ENCODE assay signal across 27 cellular contexts in genomic region chr5:102579379-102579778, GRCh38.
DNase-seq lines count a peak whose midpoint lies in the region; ATAC-seq, FAIRE-seq and TF ChIP-seq lines count a peak whose summit lies in the region.
"Had no signal": no experiment of that assay in that cellular context is flagged by ENCODE, and none has a peak within 500 bp of the region (broad histone marks: within the 10 kb centered on the region; RNA-seq: fewer than 3 reads in every experiment).

No MANE protein-coding gene starts in this region.

- H3K27me3 ChIP-seq in small intestine (ENCODE audit: control insufficient read depth in 2 of 2, insufficient read depth in 2 of 2, low read length in 2 of 2) (no peaks in the 10 kb centered on the region), PC-3 (ENCODE audit: low read length) (no peaks in the 10 kb centered on the region)
- H3K27me3 ChIP-seq: BE2C; BLaER1 treated with 17β-estradiol and CSF1 and Interleukin-3, amounts not matched to agents 10 nM and 100 nM had no signal

- FAIRE-seq in frontal cortex (lab: Jason Lieb, UNC) (peak; percentile 99), small intestine (lab: Jason Lieb, UNC) (peak; percentile 19)
- FAIRE-seq: A549, D721Med, GM12878, GM18507, H1 had no signal

- ATAC-seq in WTC11 (no peak), PC-3 (no peak), GM18861 (IDR thresholded peaks at IDR 0.05; ENCODE audit: unreplicated experiment) (no peak)
- ATAC-seq: A549, GM12878 had no signal

- no peaks in the 10 kb centered on the region for H4K20me1 ChIP-seq in PC-3 (ENCODE audit: low read length)
- H4K20me1 ChIP-seq: BLaER1 treated with 17β-estradiol and CSF1 and Interleukin-3, amounts not matched to agents 10 nM and 100 nM had no signal

- H3K9me3 ChIP-seq in small intestine (ENCODE audit: control insufficient read depth, low read depth) (no peaks in the 10 kb centered on the region), PC-3 (ENCODE audit: low read length) (no peaks in the 10 kb centered on the region)
- H3K9me3 ChIP-seq: A549; BE2C; BLaER1 treated with 17β-estradiol and CSF1 and Interleukin-3, amounts not matched to agents 10 nM and 100 nM had no signal

- POLR2A ChIA-PET in WTC11 (lab: Charles Lee) (no interaction called here), PC-3 (lab: Charles Lee; ENCODE audit: unreplicated experiment) (no interaction called here)

- H3K9ac ChIP-seq in PC-3 (ENCODE audit: low read length) = no peak overlapping the region
- H3K9ac ChIP-seq: BLaER1 treated with 17β-estradiol and CSF1 and Interleukin-3, amounts not matched to agents 10 nM and 100 nM; GM23248 had no signal

- CTCF ChIA-PET in WTC11 (lab: Charles Lee) (no interaction called here), PC-3 (lab: Charles Lee) (no interaction called here)

- no peaks in the 10 kb centered on the region for H3K36me3 Mint-ChIP-seq in WTC11
- H3K36me3 Mint-ChIP-seq: CD14-positive monocyte; CD8-positive, alpha-beta memory T cell had no signal

- H3K4me1 ChIP-seq in small intestine (ENCODE audit: control insufficient read depth in 2 of 2, insufficient read depth in 1 of 2, low read depth in 1 of 2, low read length in 1 of 2) (no peaks in the 10 kb centered on the region), PC-3 (ENCODE audit: insufficient read depth, low read length) (peaks cover 6% of the 10 kb centered on the region; the same call in 1 of the 2 replicates)
- H3K4me1 ChIP-seq: A549; BLaER1 treated with 17β-estradiol and CSF1 and Interleukin-3, amounts not matched to agents 10 nM and 100 nM had no signal

- no peak overlapping the region for H3K4me3 Mint-ChIP-seq in WTC11
- H3K4me3 Mint-ChIP-seq: CD14-positive monocyte; CD4-positive, alpha-beta T cell; CD8-positive, alpha-beta memory T cell had no signal

- H3K4me3 ChIP-seq in small intestine (ENCODE audit: low read depth in 1 of 2, low read length in 2 of 2) (no peak overlapping the region), PC-3 (ENCODE audit: low read length) (no peak overlapping the region)
- H3K4me3 ChIP-seq: A549; BLaER1 treated with 17β-estradiol and CSF1 and Interleukin-3, amounts not matched to agents 10 nM and 100 nM; GM12878; GM23248 had no signal

- BruUV-seq in PC-3 (replicated peaks; lab: Mats Ljungman, UMichigan) = no TSS peak

- intact Hi-C loops in PC-3 (cut with micrococcal nuclease) = no loop called here

- H3K27ac ChIP-seq in small intestine (ENCODE audit: low read depth in 1 of 2, low read length in 1 of 2) (no peak overlapping the region), PC-3 (ENCODE audit: low read length) (no peak overlapping the region)
- H3K27ac ChIP-seq: 22Rv1; A549; BLaER1 treated with 17β-estradiol and CSF1 and Interleukin-3, amounts not matched to agents 10 nM and 100 nM; GM23248 had no signal

- no peak overlapping the region for H3K27ac Mint-ChIP-seq in WTC11
- H3K27ac Mint-ChIP-seq: CD14-positive monocyte; CD4-positive, alpha-beta T cell; CD8-positive, alpha-beta memory T cell had no signal

- TF ChIP-seq CTCF in WTC11 (IDR thresholded peaks at IDR 0.05) = no peak
- no peak for TF ChIP-seq CTCF in PC-3 (conservative IDR thresholded peaks at IDR 0.05; ENCODE audit: low read depth, low read length)

- H3K4me2 ChIP-seq in PC-3 (ENCODE audit: low read length) = no peak overlapping the region
- H3K4me2 ChIP-seq: A549; BLaER1 treated with 17β-estradiol and CSF1 and Interleukin-3, amounts not matched to agents 10 nM and 100 nM had no signal

- H3K4me1 Mint-ChIP-seq in WTC11 = peaks cover 5% of the 10 kb centered on the region

- H3K36me3 ChIP-seq in small intestine (ENCODE audit: control insufficient read depth in 2 of 2, insufficient read depth in 2 of 2, low read length in 2 of 2) (no peaks in the 10 kb centered on the region), PC-3 (ENCODE audit: low read depth, low read length) (no peaks in the 10 kb centered on the region)
- H3K36me3 ChIP-seq: BE2C; BLaER1 treated with 17β-estradiol and CSF1 and Interleukin-3, amounts not matched to agents 10 nM and 100 nM had no signal

- H3K79me2 ChIP-seq in PC-3 (ENCODE audit: low read length) = no peaks in the 10 kb centered on the region

- H3K9me2 ChIP-seq in PC-3 (replicated peaks; ENCODE audit: low read length) = no peaks in the 10 kb centered on the region

- no peaks in the 10 kb centered on the region for H3F3A ChIP-seq in PC-3 (ENCODE audit: low read length, unreplicated experiment)

- peak; percentile 17 for DNase-seq in DMS 273 (lab: John Stamatoyannopoulos, UW; ENCODE audit: unreplicated experiment)
- no peak for DNase-seq in DMS 273 treated with DMSO at 0.1 percent for 48 hours (lab: John Stamatoyannopoulos, UW)
- DNase-seq in WTC11 (ENCODE audit: low spot score) = no peak
- no peak for DNase-seq in frontal cortex (ENCODE audit: low spot score in 2 of 2)
- no peak for DNase-seq in small intestine
- DNase-seq in NOMO-1 (lab: John Stamatoyannopoulos, UW; ENCODE audit: unreplicated experiment in 2 of 2) = no peak
- DNase-seq in PC-3 = no peak
- DNase-seq: ACHN; AML-193; BE2C; CD4-positive, alpha-beta T cell; CD8-positive, alpha-beta memory T cell; DMS153; DND-41; GDM1; GM23248; H7; HCEC 1CT had no signal

- no peak overlapping the region for H2AFZ ChIP-seq in PC-3 (ENCODE audit: low read length)
- H2AFZ ChIP-seq: GM23248 had no signal

- 68 to 79% (median 76%) methylated on average over 1 of the region's 1 CpG for WGBS in small intestine, 3 donors

- H3K27me3 Mint-ChIP-seq in WTC11 (ENCODE audit: low read depth) = no peaks in the 10 kb centered on the region
- H3K27me3 Mint-ChIP-seq: CD4-positive, alpha-beta T cell had no signal

- no peaks in the 10 kb centered on the region for H3K9me3 Mint-ChIP-seq in WTC11
- H3K9me3 Mint-ChIP-seq: CD14-positive monocyte; CD4-positive, alpha-beta T cell; CD8-positive, alpha-beta memory T cell had no signal

TF ChIP-seq in WTC11, 78 proteins besides CTCF, POLR2A, EP300 and RAD21:
- TF ChIP-seq HMGA2 (CRISPR knock-in tag; IDR thresholded peaks at IDR 0.05) (peak; percentile 95), ZNF263 (CRISPR knock-in tag; IDR thresholded peaks at IDR 0.05; ENCODE audit: low read depth) (no peak), NR2C2 (CRISPR knock-in tag; IDR thresholded peaks at IDR 0.05) (no peak)
